In the genomic region with DNA sequence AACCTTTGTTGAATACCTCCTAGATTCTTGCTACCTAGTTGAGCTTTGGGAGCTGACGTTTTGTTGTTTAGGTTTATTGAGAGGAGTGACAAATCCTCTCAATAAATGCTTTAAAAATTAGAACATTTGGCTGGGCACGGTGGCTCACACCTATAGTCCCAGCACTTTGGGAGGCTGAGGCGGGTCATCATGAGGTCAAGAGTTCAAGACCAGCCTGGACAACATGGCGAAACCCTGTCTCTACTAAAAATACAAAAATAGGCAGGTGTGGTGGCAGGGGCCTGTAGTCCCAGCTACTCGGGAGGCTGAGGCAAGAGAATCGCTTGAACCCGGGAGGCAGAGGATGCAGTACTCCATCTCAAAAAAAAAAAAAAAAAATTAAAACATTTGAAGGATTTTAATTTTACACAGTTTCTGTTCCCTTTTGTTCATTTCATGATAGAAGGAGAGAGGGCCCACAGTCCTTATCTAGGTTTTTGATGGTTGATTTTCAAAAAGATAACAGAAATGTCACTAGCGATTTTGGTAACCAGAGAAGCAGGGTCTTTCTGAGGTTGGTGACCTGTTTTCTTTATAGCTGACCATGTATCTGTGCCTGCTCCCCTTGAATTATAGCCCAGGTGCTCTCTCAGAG, we compare ENCODE assay signal across 8 cellular contexts. TPM values are rescaled to one million over a fixed set of nuclear protein-coding genes. Genes with fewer than 3 reads are reported as not detected.
A peak's percentile ranks its signal among the peaks of the same experiment; 100 is the strongest.
DNase-seq lines count a peak whose midpoint lies in the region; ATAC-seq lines count a peak whose summit lies in the region.

No MANE protein-coding gene starts in this region.

- ATAC-seq in stimulated activated naive CD8-positive, alpha-beta T cell treated with anti-CD3 and anti-CD28 coated beads, Interleukin-15, Interleukin-2, amounts not matched to agents 100 U/mL and 50 U/mL, for 24 hours, result no peak
- no peak for ATAC-seq in activated T-helper 17 cell treated with anti-CD3 and anti-CD28 coated beads, Interleukin-2, amount 50 U/mL, for 72 hours (replicated peaks)
- peak; percentile 46 for ATAC-seq in memory B cell (ENCODE audit: low read depth)
- no peak for ATAC-seq in HG03025 (IDR thresholded peaks at IDR 0.05; ENCODE audit: low FRiP score, unreplicated experiment)
- no peak for ATAC-seq in HG02884 (IDR thresholded peaks at IDR 0.05; ENCODE audit: unreplicated experiment)

- H3K36me3 Mint-ChIP-seq in stimulated activated naive CD8-positive, alpha-beta T cell treated with anti-CD3 and anti-CD28 coated beads, Interleukin-15, Interleukin-2, amounts not matched to agents 100 ng/mL and 50 ng/mL, for 24 hours (ENCODE audit: low read depth), result peaks cover 67% of the 10 kb centered on the region
- H3K36me3 Mint-ChIP-seq in activated T-helper 17 cell treated with anti-CD3 and anti-CD28 coated beads, Interleukin-2, amount 50 U/mL, for 72 hours (ENCODE audit: low read depth), result peaks cover 92% of the 10 kb centered on the region
- peaks cover 25% of the 10 kb centered on the region for H3K36me3 Mint-ChIP-seq in memory B cell

- no peaks in the 10 kb centered on the region for H3K27me3 Mint-ChIP-seq in stimulated activated naive CD8-positive, alpha-beta T cell treated with anti-CD3 and anti-CD28 coated beads, Interleukin-15, Interleukin-2, amounts not matched to agents 100 ng/mL and 50 ng/mL, for 24 hours
- H3K27me3 Mint-ChIP-seq in activated T-helper 17 cell treated with anti-CD3 and anti-CD28 coated beads, Interleukin-2, amount 50 U/mL, for 72 hours, result no peaks in the 10 kb centered on the region
- H3K27me3 Mint-ChIP-seq in memory B cell, result no peaks in the 10 kb centered on the region

- peak overlapping the region; percentile 83 for H3K4me3 Mint-ChIP-seq in stimulated activated naive CD8-positive, alpha-beta T cell treated with anti-CD3 and anti-CD28 coated beads, Interleukin-15, Interleukin-2, amounts not matched to agents 100 ng/mL and 50 ng/mL, for 24 hours
- H3K4me3 Mint-ChIP-seq in activated T-helper 17 cell treated with anti-CD3 and anti-CD28 coated beads, Interleukin-2, amount 50 U/mL, for 72 hours, result peak overlapping the region; percentile 84
- peak overlapping the region; percentile 76 for H3K4me3 Mint-ChIP-seq in memory B cell

- peaks cover 97% of the 10 kb centered on the region for H3K4me1 Mint-ChIP-seq in stimulated activated naive CD8-positive, alpha-beta T cell treated with anti-CD3 and anti-CD28 coated beads, Interleukin-15, Interleukin-2, amounts not matched to agents 100 ng/mL and 50 ng/mL, for 24 hours (ENCODE audit: low read depth)
- H3K4me1 Mint-ChIP-seq in activated T-helper 17 cell treated with anti-CD3 and anti-CD28 coated beads, Interleukin-2, amount 50 U/mL, for 72 hours, result peaks cover 53% of the 10 kb centered on the region
- H3K4me1 Mint-ChIP-seq in memory B cell, result peaks cover 58% of the 10 kb centered on the region

- H3K9me3 Mint-ChIP-seq in stimulated activated naive CD8-positive, alpha-beta T cell treated with anti-CD3 and anti-CD28 coated beads, Interleukin-15, Interleukin-2, amounts not matched to agents 100 ng/mL and 50 ng/mL, for 24 hours, result no peaks in the 10 kb centered on the region
- no peaks in the 10 kb centered on the region for H3K9me3 Mint-ChIP-seq in activated T-helper 17 cell treated with anti-CD3 and anti-CD28 coated beads, Interleukin-2, amount 50 U/mL, for 72 hours
- no peaks in the 10 kb centered on the region for H3K9me3 Mint-ChIP-seq in memory B cell

- DNase-seq in stimulated activated naive CD8-positive, alpha-beta T cell treated with anti-CD3 and anti-CD28 coated beads, Interleukin-15, Interleukin-2, amounts not matched to agents 100 U/mL and 50 U/mL, for 24 hours, result no peak
- DNase-seq in memory B cell (ENCODE audit: low spot score in 2 of 2) (peak in 1 of 2 donors; percentile 19), NCI-H2196 (lab: John Stamatoyannopoulos, UW; ENCODE audit: unreplicated experiment) (no peak), NCI-H1105 treated with DMSO at 0.1 percent for 48 hours (lab: John Stamatoyannopoulos, UW) (no peak)

- peak overlapping the region; percentile 97 for H3K27ac Mint-ChIP-seq in stimulated activated naive CD8-positive, alpha-beta T cell treated with anti-CD3 and anti-CD28 coated beads, Interleukin-15, Interleukin-2, amounts not matched to agents 100 ng/mL and 50 ng/mL, for 24 hours
- peak overlapping the region; percentile 90 for H3K27ac Mint-ChIP-seq in activated T-helper 17 cell treated with anti-CD3 and anti-CD28 coated beads, Interleukin-2, amount 50 U/mL, for 72 hours
- peak overlapping the region; percentile 78 for H3K27ac Mint-ChIP-seq in memory B cell

RNA-seq across cellular contexts. Expression of gene PIGV, which starts 44.2 kb away (rescaled TPM):
- total RNA-seq in activated T-helper 17 cell treated with anti-CD3 and anti-CD28 coated beads, Interleukin-2, amount 50 U/mL, for 72 hours, result 10 to 100 TPM; 14.0 to 18.1 TPM

RNA-seq across cellular contexts. Expression of gene ARID1A, which starts 47.7 kb away (rescaled TPM):
- 10 to 100 TPM; 72.5 to 83.4 TPM for total RNA-seq in activated T-helper 17 cell treated with anti-CD3 and anti-CD28 coated beads, Interleukin-2, amount 50 U/mL, for 72 hours
